ENCODE assay signal across 1 cellular context in genomic region chr11:1675536-1676253, GRCh38.
TF ChIP-seq lines count a peak whose summit lies in the region.

No MANE protein-coding gene starts in this region.

TF ChIP-seq in HepG2, 621 proteins besides CTCF, POLR2A, EP300 and RAD21 (continued from another document and continues in another):
- TF ChIP-seq SOX13 (IDR thresholded peaks at IDR 0.05) (peak; percentile 57), SOX13 (CRISPR knock-in tag; conservative IDR thresholded peaks at IDR 0.05 in 1 of 2, IDR thresholded peaks at IDR 0.05 in 1 of 2) (peak in 1 of 2 experiments; percentile 76; a peak in 2 of 4 replicates), ZFP1 (CRISPR knock-in tag; IDR thresholded peaks at IDR 0.05) (0 out of 2 replicates have a peak, but pooled peaks have one; percentile 34), CEBPZ (IDR thresholded peaks at IDR 0.05; ENCODE audit: low read length) (no peak), HOXA5 (CRISPR knock-in tag; IDR thresholded peaks at IDR 0.05) (peak; percentile 66; the same call in 1 of the 2 replicates), ZNF224 (CRISPR knock-in tag; IDR thresholded peaks at IDR 0.05) (no peak), ZSCAN9 (CRISPR knock-in tag; IDR thresholded peaks at IDR 0.05; ENCODE audit: borderline replicate concordance) (no peak), RBM22 (optimal IDR thresholded peaks at IDR 0.05; ENCODE audit: low read length) (no peak), ZBTB10 (CRISPR knock-in tag; IDR thresholded peaks at IDR 0.05; ENCODE audit: borderline replicate concordance) (0 out of 2 replicates have a peak, but pooled peaks have one; percentile 37), MYPOP (CRISPR knock-in tag; IDR thresholded peaks at IDR 0.05) (peak; percentile 55; the same call in 1 of the 2 replicates), SIX1 (CRISPR knock-in tag; IDR thresholded peaks at IDR 0.05; ENCODE audit: borderline replicate concordance) (peak; percentile 55), HNF4G (IDR thresholded peaks at IDR 0.05; ENCODE audit: borderline replicate concordance, low read depth, low read length) (peak; percentile 83), HNF4G (CRISPR knock-in tag; IDR thresholded peaks at IDR 0.05; ENCODE audit: borderline replicate concordance, low read depth) (no peak), ZNF331 (CRISPR knock-in tag; IDR thresholded peaks at IDR 0.05) (peak; percentile 38; the same call in 1 of the 2 replicates), ZNF260 (CRISPR knock-in tag; IDR thresholded peaks at IDR 0.05; ENCODE audit: borderline replicate concordance, low read depth) (no peak), CC2D1A (CRISPR knock-in tag; IDR thresholded peaks at IDR 0.05) (no peak), GATAD2A (CRISPR knock-in tag; IDR thresholded peaks at IDR 0.05) (peak; percentile 89), CERS6 (CRISPR knock-in tag; IDR thresholded peaks at IDR 0.05) (no peak), STAT6 (CRISPR knock-in tag; IDR thresholded peaks at IDR 0.05; ENCODE audit: borderline replicate concordance) (no peak), GPBP1L1 (CRISPR knock-in tag; IDR thresholded peaks at IDR 0.05) (no peak), MATR3 (CRISPR knock-in tag; IDR thresholded peaks at IDR 0.05) (no peak), ZNF281 (CRISPR knock-in tag; IDR thresholded peaks at IDR 0.05; ENCODE audit: borderline replicate concordance) (no peak), PAXIP1 (CRISPR knock-in tag; conservative IDR thresholded peaks at IDR 0.05) (peak; percentile 86), ZNF430 (CRISPR knock-in tag; IDR thresholded peaks at IDR 0.05) (no peak), ATF2 (CRISPR knock-in tag; IDR thresholded peaks at IDR 0.05) (peak; percentile 37; the same call in 1 of the 2 replicates), ZNF768 (CRISPR knock-in tag; IDR thresholded peaks at IDR 0.05) (no peak)
